In genomic region chr22:26512149-26512793, GRCh38 we compare ENCODE assay signal across 8 cellular contexts. TPM values are rescaled to one million over a fixed set of nuclear protein-coding genes. Genes with fewer than 3 reads are reported as not detected.
DNase-seq lines count a peak whose midpoint lies in the region; ATAC-seq and TF ChIP-seq lines count a peak whose summit lies in the region.

TFIP11 (minus strand) TSS chr22:26512473; CDS start chr22:26510272, 2,201 bp downstream.

- intact Hi-C loops in Panc1 (cut with micrococcal nuclease; ENCODE audit: unreplicated experiment), result no loop called here

- peak within 1 kb of the TSS; percentile 89 for H3K27ac ChIP-seq in Panc1 (ENCODE audit: low read length)
- peak within 1 kb of the TSS; percentile 75 to 84 for H3K27ac ChIP-seq in mucosa of rectum (ENCODE audit: low read depth in 2 of 2, low read length in 2 of 2)

- H3K4me1 ChIP-seq in Panc1 (ENCODE audit: control insufficient read depth, insufficient read depth, low read length), result peaks cover 11% of the 10 kb centered on the region; the same call in 1 of the 2 replicates
- peaks cover 15 to 19% of the 10 kb centered on the region in 2 donors for H3K4me1 ChIP-seq in mucosa of rectum (ENCODE audit: control insufficient read depth in 2 of 2, insufficient read depth in 2 of 2, low read length in 2 of 2)

- in situ Hi-C loops in Panc1 (cut with HindIII; ENCODE audit: low pct_unique_long_range_greater_than_20kb, low sequenced_read_pairs), result no loop called here

- H3K9me3 ChIP-seq in Panc1 (ENCODE audit: control insufficient read depth, insufficient read depth, low read depth, low read length), result no peaks in the 10 kb centered on the region
- no peaks in the 10 kb centered on the region for H3K9me3 ChIP-seq in mucosa of rectum (ENCODE audit: control insufficient read depth in 2 of 2, low read length in 2 of 2)

- DNase-seq in DMS114 treated with DMSO at 0.1 percent for 48 hours (lab: John Stamatoyannopoulos, UW; ENCODE audit: unreplicated experiment), result peak; percentile 80
- DNase-seq in Panc1 (ENCODE audit: low read depth, low spot score), result peak; percentile 27
- DNase-seq in activated T-cell treated with anti-CD3 and anti-CD28 coated beads, Interleukin-2, amount 50 U/mL, for 4 hours, result peak; percentile 87
- DNase-seq in erythroblast (lab: John Stamatoyannopoulos, UW), result peak; percentile 99
- DNase-seq in stimulated activated CD8-positive, alpha-beta memory T cell treated with anti-CD3 and anti-CD28 coated beads, Interleukin-4, amount 100 ng/mL, for 4 hours (ENCODE audit: low read depth in 2 of 2, low spot score in 1 of 2), result peak; percentile 81 to 82

- peaks cover 47% of the 10 kb centered on the region for H3K4me1 Mint-ChIP-seq in activated T-cell treated with anti-CD3 and anti-CD28 coated beads, Interleukin-2, amount 50 U/mL, for 4 hours (ENCODE audit: low read depth)

- H3K4me3 ChIP-seq in Panc1 (ENCODE audit: low read depth in 2 of 2, low read length in 2 of 2), result peak within 1 kb of the TSS; percentile 76 to 86
- H3K4me3 ChIP-seq in mucosa of rectum (ENCODE audit: low read length in 2 of 2), result peak within 1 kb of the TSS; percentile 98 to 100

- H3K9ac ChIP-seq in mucosa of rectum (ENCODE audit: low read depth in 1 of 2, low read length in 2 of 2), result peak within 1 kb of the TSS; percentile 90 to 98

- TF ChIP-seq CTCF in Panc1 (IDR thresholded peaks at IDR 0.05), result no peak

- peaks cover 8% of the 10 kb centered on the region for H3K36me3 ChIP-seq in Panc1 (ENCODE audit: control insufficient read depth, insufficient read depth, low read length)
- H3K36me3 ChIP-seq in mucosa of rectum (ENCODE audit: control insufficient read depth in 2 of 2, insufficient read depth in 2 of 2, low read length in 2 of 2), result peaks cover 20 to 23% of the 10 kb centered on the region in 2 donors

- BruUV-seq in Panc1 (replicated peaks; lab: Mats Ljungman, UMichigan), result no TSS peak

- H3K27me3 ChIP-seq in Panc1 (ENCODE audit: control insufficient read depth, insufficient read depth, low read length) (no peaks in the 10 kb centered on the region), mucosa of rectum (ENCODE audit: control insufficient read depth in 2 of 2, insufficient read depth in 2 of 2, low read length in 2 of 2) (no peaks in the 10 kb centered on the region)

- ATAC-seq in GM21529 (IDR thresholded peaks at IDR 0.05; ENCODE audit: unreplicated experiment), result peak; percentile 94
- peak; percentile 100 for ATAC-seq in Panc1
- ATAC-seq in activated T-cell treated with anti-CD3 and anti-CD28 coated beads, Interleukin-2, amount 50 U/mL, for 4 hours, result peak; percentile 97 to 99

- H3K4me3 Mint-ChIP-seq in activated T-cell treated with anti-CD3 and anti-CD28 coated beads, Interleukin-2, amount 50 U/mL, for 4 hours, result peak within 1 kb of the TSS; percentile 100

- no peaks in the 10 kb centered on the region for H3K27me3 Mint-ChIP-seq in activated T-cell treated with anti-CD3 and anti-CD28 coated beads, Interleukin-2, amount 50 U/mL, for 4 hours (ENCODE audit: low read depth)

- peak; percentile 88 for TF ChIP-seq POLR2A in erythroblast (IDR thresholded peaks at IDR 0.05; ENCODE audit: low read length)

- peaks cover 20% of the 10 kb centered on the region for H3K36me3 Mint-ChIP-seq in activated T-cell treated with anti-CD3 and anti-CD28 coated beads, Interleukin-2, amount 50 U/mL, for 4 hours (ENCODE audit: insufficient read depth)

- no peaks in the 10 kb centered on the region for H3K9me3 Mint-ChIP-seq in activated T-cell treated with anti-CD3 and anti-CD28 coated beads, Interleukin-2, amount 50 U/mL, for 4 hours

- TF ChIP-seq RAD21 in Ishikawa (IDR thresholded peaks at IDR 0.05; ENCODE audit: low read depth), result no peak; the same call in 1 of the 2 replicates

- POLR2A ChIA-PET in Panc1 (lab: Charles Lee), result no interaction called here

- TF ChIP-seq EP300 in Ishikawa (IDR thresholded peaks at IDR 0.05; ENCODE audit: borderline replicate concordance), result 0 out of 2 replicates have a peak, but pooled peaks have one; percentile 27

- CTCF ChIA-PET in Panc1 (lab: Charles Lee), result no interaction called here

TF ChIP-seq in Ishikawa, 13 proteins besides CTCF, POLR2A, EP300 and RAD21:
- TF ChIP-seq CREB1 (IDR thresholded peaks at IDR 0.05; ENCODE audit: low read depth), result peak; percentile 92
- TF ChIP-seq REST (IDR thresholded peaks at IDR 0.05; ENCODE audit: low read depth), result no peak
- peak; percentile 77 for TF ChIP-seq TCF12 (IDR thresholded peaks at IDR 0.05; ENCODE audit: low read depth)
- TF ChIP-seq YY1 (IDR thresholded peaks at IDR 0.05; ENCODE audit: low read depth), result peak; percentile 89
- TF ChIP-seq FOXM1 (IDR thresholded peaks at IDR 0.05; ENCODE audit: borderline replicate concordance, low read depth), result no peak; the same call in 1 of the 2 replicates
- peak; percentile 36; the same call in 1 of the 2 replicates for TF ChIP-seq USF1 (IDR thresholded peaks at IDR 0.05)
- TF ChIP-seq NFIC (IDR thresholded peaks at IDR 0.05), result 0 out of 2 replicates have a peak, but pooled peaks have one; percentile 23
- TF ChIP-seq EGR1 (IDR thresholded peaks at IDR 0.05), result peak; percentile 52; the same call in 1 of the 2 replicates
- TF ChIP-seq CEBPB (IDR thresholded peaks at IDR 0.05), result no peak
- no peak for TF ChIP-seq TEAD4 (IDR thresholded peaks at IDR 0.05)
- peak; percentile 94 for TF ChIP-seq MAX (IDR thresholded peaks at IDR 0.05)
- peak; percentile 92 for TF ChIP-seq TAF1 (IDR thresholded peaks at IDR 0.05; ENCODE audit: low read depth)
- no peak for TF ChIP-seq ZBTB7A (IDR thresholded peaks at IDR 0.05; ENCODE audit: low read depth)

RNA-seq across cellular contexts. Expression of gene TFIP11, which starts in this region (rescaled TPM):
- 29.8 TPM for total RNA-seq in Panc1 (2021; ENCODE audit: unreplicated experiment)
- polyA plus RNA-seq in Panc1 (2012; ENCODE audit: insufficient read length), result 34.5 TPM
- 10 to 100 TPM; 52.4 to 68.5 (median 61.0) TPM for total RNA-seq in activated T-cell treated with anti-CD3 and anti-CD28 coated beads, Interleukin-2, amount 50 U/mL, for 4 hours

Comparison
In these comparisons a context has a peak if more than half of its experiments do, and no peak if none do; other contexts are left out.
1. Peak in every context shown above with its lines: DNase-seq, ATAC-seq, H3K4me3 ChIP-seq and H3K27ac ChIP-seq.
2. DNase-seq: peak in every context shown above with its lines; median percentile 99 in erythroblast; 87 in activated T-cell treated with anti-CD3 and anti-CD28 coated beads, Interleukin-2, amount 50 U/mL, for 4 hours; 82 in stimulated activated CD8-positive, alpha-beta memory T cell treated with anti-CD3 and anti-CD28 coated beads, Interleukin-4, amount 100 ng/mL, for 4 hours; 80 in DMS114 treated with DMSO at 0.1 percent for 48 hours; 27 in Panc1.